Comparison of ENCODE assay signal across 35 cellular contexts in genomic region chr12:124160102-124160501, GRCh38.
DNase-seq lines count a peak whose midpoint lies in the region; ATAC-seq, FAIRE-seq and TF ChIP-seq lines count a peak whose summit lies in the region.
"Had no signal": no experiment of that assay in that cellular context is flagged by ENCODE, and none has a peak within 500 bp of the region (broad histone marks: within the 10 kb centered on the region; RNA-seq: fewer than 3 reads in every experiment).

No MANE protein-coding gene starts in this region.

- H3K79me2 ChIP-seq in astrocyte (ENCODE audit: insufficient read depth, low read length): no peaks in the 10 kb centered on the region

- no peak overlapping the region for H2AK5ac ChIP-seq in neuronal stem cell (ENCODE audit: low read depth, low read length)

- H3K9me3 Mint-ChIP-seq in Caco-2 (ENCODE audit: unreplicated experiment) (peaks cover 19% of the 10 kb centered on the region), astrocyte (ENCODE audit: unreplicated experiment) (peaks cover 13% of the 10 kb centered on the region)
- H3K9me3 Mint-ChIP-seq: activated naive CD4-positive, alpha-beta T cell treated with anti-CD3 and anti-CD28 coated beads, Interleukin-2, amount 50 U/mL, for 24 hours; activated T-helper 17 cell treated with anti-CD3 and anti-CD28 coated beads, Interleukin-2, amount 50 U/mL, for 72 hours; T-helper 1 cell treated with Interleukin-12 subunit alpha and Interleukin-12 subunit beta and Interleukin-4 antibody, amounts not matched to agents 30 μg/mL and 1 μg/mL, for 36 hours had no signal

- no peak for ATAC-seq in GM19395 (IDR thresholded peaks at IDR 0.05; ENCODE audit: unreplicated experiment)
- ATAC-seq: A549; activated T-helper 17 cell treated with anti-CD3 and anti-CD28 coated beads, Interleukin-2, amount 50 U/mL, for 72 hours; gastrocnemius medialis; K562; left lung; right lobe of liver; stimulated activated memory B cell treated with anti-CD40 and anti-IgM and Interleukin-4, amounts not matched to agents 10 μg/mL and 1 μg/mL and 100 μg/mL, for 72 hours had no signal

- no peak for TF ChIP-seq CTCF in Caco-2 (IDR thresholded peaks at IDR 0.05; ENCODE audit: insufficient read depth in 1 of 2, low read depth in 1 of 2, low read length in 1 of 2, severe bottlenecking in 1 of 2, unreplicated experiment in 1 of 2)
- no peak for TF ChIP-seq CTCF in astrocyte (IDR thresholded peaks at IDR 0.05; ENCODE audit: insufficient read depth, low read depth, low read length)

- H3K9me3 ChIP-seq in Caco-2 (0 out of 2 replicates have a peak, but pooled peaks cover under 1% of the 10 kb centered on the region), astrocyte (ENCODE audit: insufficient read depth, low read depth, low read length) (no peaks in the 10 kb centered on the region), neuronal stem cell (replicated peaks in 1 of 2; ENCODE audit: control insufficient read depth in 2 of 2, insufficient read depth in 1 of 2, low read depth in 1 of 2, low read length in 2 of 2) (peaks cover 0 to 7% of the 10 kb centered on the region in 2 donors)
- H3K9me3 ChIP-seq: BE2C, esophagus squamous epithelium, gastrocnemius medialis, left lung, right lobe of liver, SK-N-SH, uterus had no signal

- no peak overlapping the region for H3K18ac ChIP-seq in neuronal stem cell (ENCODE audit: low read length)

- H3K36me3 ChIP-seq in Caco-2 (ENCODE audit: control insufficient read depth, insufficient read depth, low read length) (no peaks in the 10 kb centered on the region), astrocyte (ENCODE audit: insufficient read depth, low read length) (no peaks in the 10 kb centered on the region), neuronal stem cell (replicated peaks in 1 of 2; ENCODE audit: control insufficient read depth in 2 of 2, insufficient read depth in 2 of 2, low read length in 2 of 2) (no peaks in the 10 kb centered on the region)
- H3K36me3 ChIP-seq: BE2C, cardiac muscle cell, esophagus squamous epithelium, gastrocnemius medialis, HAP-1, left lung, right lobe of liver, uterus had no signal

- H4K8ac ChIP-seq in neuronal stem cell (ENCODE audit: low read depth, low read length): no peak overlapping the region

- H2AFZ ChIP-seq in astrocyte (ENCODE audit: low read depth, low read length) (no peak overlapping the region), neuronal stem cell (ENCODE audit: low read length) (peak overlapping the region; percentile 68)

- POLR2A ChIA-PET in Caco-2 (lab: Charles Lee): no interaction called here

- H3K27ac Mint-ChIP-seq in Caco-2 (ENCODE audit: unreplicated experiment) (peak overlapping the region; percentile 40), astrocyte (ENCODE audit: unreplicated experiment) (peak overlapping the region; percentile 77)
- H3K27ac Mint-ChIP-seq: activated CD4-positive, alpha-beta memory T cell treated with anti-CD3 and anti-CD28 coated beads, Interleukin-2, amount 10 ng/mL, durations not matched to agents 7 days and 5 days; activated naive CD4-positive, alpha-beta T cell treated with anti-CD3 and anti-CD28 coated beads, Interleukin-2, amount 50 U/mL, for 24 hours; activated T-helper 17 cell treated with anti-CD3 and anti-CD28 coated beads, Interleukin-2, amount 50 U/mL, for 72 hours; dendritic cell treated with granulocyte-macrophage colony-stimulating factor and Interleukin-4, amounts not matched to agents 40 ng/mL and 50 ng/mL, for 4 days; stimulated activated memory B cell treated with anti-CD40 and anti-IgM and Interleukin-4, amounts not matched to agents 10 μg/mL and 1 μg/mL and 100 μg/mL, for 72 hours; T-helper 1 cell treated with Interleukin-12 subunit alpha and Interleukin-12 subunit beta and Interleukin-4 antibody, amounts not matched to agents 30 μg/mL and 1 μg/mL, for 36 hours had no signal

- H4K20me1 ChIP-seq in astrocyte (ENCODE audit: insufficient read depth, low read length): no peaks in the 10 kb centered on the region

- no peak overlapping the region for H2BK15ac ChIP-seq in neuronal stem cell (ENCODE audit: low read length)

- H2BK12ac ChIP-seq in neuronal stem cell (ENCODE audit: low read length): no peak overlapping the region

- H3K4me1 Mint-ChIP-seq in Caco-2 (ENCODE audit: low read depth, unreplicated experiment) (peaks cover 29% of the 10 kb centered on the region), astrocyte (ENCODE audit: low read depth, unreplicated experiment) (peaks cover 16% of the 10 kb centered on the region)
- H3K4me1 Mint-ChIP-seq: activated CD4-positive, alpha-beta memory T cell treated with anti-CD3 and anti-CD28 coated beads, Interleukin-2, amount 10 ng/mL, durations not matched to agents 7 days and 5 days; activated naive CD4-positive, alpha-beta T cell treated with anti-CD3 and anti-CD28 coated beads, Interleukin-2, amount 50 U/mL, for 24 hours; activated T-helper 17 cell treated with anti-CD3 and anti-CD28 coated beads, Interleukin-2, amount 50 U/mL, for 72 hours; stimulated activated memory B cell treated with anti-CD40 and anti-IgM and Interleukin-4, amounts not matched to agents 10 μg/mL and 1 μg/mL and 100 μg/mL, for 72 hours had no signal

- no peak overlapping the region for H3K9ac ChIP-seq in astrocyte (ENCODE audit: low read length)
- H3K9ac ChIP-seq in neuronal stem cell (ENCODE audit: low read depth, low read length, poor library complexity): no peak overlapping the region
- H3K9ac ChIP-seq: SK-N-SH had no signal

- H3K4me3 Mint-ChIP-seq in Caco-2 (ENCODE audit: unreplicated experiment): no peak overlapping the region
- no peak overlapping the region for H3K4me3 Mint-ChIP-seq in astrocyte (ENCODE audit: unreplicated experiment)
- H3K4me3 Mint-ChIP-seq: activated CD4-positive, alpha-beta memory T cell treated with anti-CD3 and anti-CD28 coated beads, Interleukin-2, amount 10 ng/mL, durations not matched to agents 7 days and 5 days; activated naive CD4-positive, alpha-beta T cell treated with anti-CD3 and anti-CD28 coated beads, Interleukin-2, amount 50 U/mL, for 24 hours; activated T-helper 17 cell treated with anti-CD3 and anti-CD28 coated beads, Interleukin-2, amount 50 U/mL, for 72 hours; dendritic cell treated with granulocyte-macrophage colony-stimulating factor and Interleukin-4, amounts not matched to agents 40 ng/mL and 50 ng/mL, for 4 days; stimulated activated memory B cell treated with anti-CD40 and anti-IgM and Interleukin-4, amounts not matched to agents 10 μg/mL and 1 μg/mL and 100 μg/mL, for 72 hours; T-helper 1 cell treated with Interleukin-12 subunit alpha and Interleukin-12 subunit beta and Interleukin-4 antibody, amounts not matched to agents 30 μg/mL and 1 μg/mL, for 36 hours had no signal

- no peak overlapping the region for H2BK5ac ChIP-seq in neuronal stem cell (ENCODE audit: low read length)

- WGBS in neuronal stem cell (ENCODE audit: extremely low coverage in 2 of 2, insufficient read length in 2 of 2, insufficient replicate concordance in 1 of 2), 2 donors: no CpG with 5 or more reads among the region's 8 CpGs

- H3K4me1 ChIP-seq in Caco-2: peaks cover 20% of the 10 kb centered on the region
- no peaks in the 10 kb centered on the region for H3K4me1 ChIP-seq in astrocyte (ENCODE audit: insufficient read depth, low read length)
- peaks cover 8 to 11% of the 10 kb centered on the region in 2 donors for H3K4me1 ChIP-seq in neuronal stem cell (ENCODE audit: control insufficient read depth in 2 of 2, insufficient read depth in 1 of 2, low read depth in 1 of 2, low read length in 2 of 2)
- H3K4me1 ChIP-seq: A549, BE2C, esophagus squamous epithelium, HAP-1, left lung, right lobe of liver, uterus had no signal

- H3K23ac ChIP-seq in neuronal stem cell (ENCODE audit: low read depth, low read length, poor library complexity): no peak overlapping the region

- CTCF ChIA-PET in Caco-2 (lab: Charles Lee): interaction anchor here (1.1 kb wide), 1 partner anchor 12 kb away, joined by 3 read pairs; no protein-coding TSS in a partner anchor

- no peak for FAIRE-seq in astrocyte (lab: Jason Lieb, UNC)
- FAIRE-seq: A549, HTR-8/SVneo, K562 had no signal

- intact Hi-C loops in Caco-2 (cut with micrococcal nuclease; ENCODE audit: unreplicated experiment): no loop called here

- H3K4me3 ChIP-seq in Caco-2 (ENCODE audit: low read depth, low read length) (no peak overlapping the region), astrocyte (ENCODE audit: insufficient read depth, low read depth, low read length) (no peak overlapping the region), neuronal stem cell (ENCODE audit: low read length in 2 of 2) (no peak overlapping the region)
- H3K4me3 ChIP-seq: A549, cardiac muscle cell, esophagus squamous epithelium, gastrocnemius medialis, HAP-1, K562, left lung, right lobe of liver, uterus had no signal

- no TSS peak for BruUV-seq in Caco-2 (replicated peaks; lab: Mats Ljungman, UMichigan)

- DNase-seq in Caco-2 (no peak), astrocyte (ENCODE audit: low read depth) (peak; percentile 6), islet precursor cell (peak; percentile 64), neuronal stem cell (ENCODE audit: low spot score) (no peak), G401 (ENCODE audit: low spot score) (no peak), retina (no peak), NCI-H1105 (lab: John Stamatoyannopoulos, UW) (no peak)
- DNase-seq: activated CD4-positive, alpha-beta memory T cell treated with anti-CD3 and anti-CD28 coated beads, Interleukin-2, amount 10 ng/mL, durations not matched to agents 7 days and 5 days; activated CD4-positive, alpha-beta T cell treated with anti-CD3 and anti-CD28 coated beads for 1 hour; activated CD8-positive, alpha-beta memory T cell treated with anti-CD3 and anti-CD28 coated beads, Interleukin-2, amount 50 U/mL, for 48 hours; BE2C; esophagus squamous epithelium; gastrocnemius medialis; GF-D8; hippocampal formation; left lung; NCI-H1417 treated with DMSO at 0.1 percent for 48 hours; NCI-H2107; NCI-H446; NCI-H774; right lobe of liver; stimulated activated CD4-positive, alpha-beta T cell treated with anti-CD3 and anti-CD28 coated beads, Interleukin-4, amount 100 ng/mL, for 4 hours; uterus had no signal

- no peaks in the 10 kb centered on the region for H3K27me3 Mint-ChIP-seq in Caco-2 (ENCODE audit: insufficient read depth, unreplicated experiment)
- peaks cover 19% of the 10 kb centered on the region for H3K27me3 Mint-ChIP-seq in astrocyte (ENCODE audit: low read depth, unreplicated experiment)

- H3K36me3 Mint-ChIP-seq in Caco-2 (ENCODE audit: insufficient read depth, unreplicated experiment) (no peaks in the 10 kb centered on the region), astrocyte (ENCODE audit: low read depth, unreplicated experiment) (no peaks in the 10 kb centered on the region)
- H3K36me3 Mint-ChIP-seq: activated naive CD4-positive, alpha-beta T cell treated with anti-CD3 and anti-CD28 coated beads, Interleukin-2, amount 50 U/mL, for 24 hours; stimulated activated memory B cell treated with anti-CD40 and anti-IgM and Interleukin-4, amounts not matched to agents 10 μg/mL and 1 μg/mL and 100 μg/mL, for 72 hours had no signal

- H3K4me2 ChIP-seq in astrocyte (ENCODE audit: low read length) (no peak overlapping the region), neuronal stem cell (ENCODE audit: insufficient read depth, low read length, poor library complexity, severe bottlenecking) (no peak overlapping the region)
- H3K4me2 ChIP-seq: A549, SK-N-SH had no signal

- H3K79me1 ChIP-seq in neuronal stem cell (ENCODE audit: low read depth, low read length): no peaks in the 10 kb centered on the region

- in situ Hi-C loops in G401 (cut with HindIII; ENCODE audit: low sequenced_read_pairs): no loop called here

- H3K27me3 ChIP-seq in Caco-2 (replicated peaks; ENCODE audit: control insufficient read depth, insufficient read depth, low read length) (no peaks in the 10 kb centered on the region), astrocyte (ENCODE audit: insufficient read depth, low read length) (peaks cover 9% of the 10 kb centered on the region), neuronal stem cell (ENCODE audit: control insufficient read depth in 3 of 3, insufficient read depth in 3 of 3, low read depth in 1 of 3, low read length in 3 of 3) (no peaks in the 10 kb centered on the region)
- H3K27me3 ChIP-seq: BE2C, cardiac muscle cell, gastrocnemius medialis, left lung, right lobe of liver, uterus had no signal

- H3K14ac ChIP-seq in neuronal stem cell (ENCODE audit: low read length): no peak overlapping the region

- H3K4ac ChIP-seq in neuronal stem cell (ENCODE audit: low read length): no peak overlapping the region

- no peak overlapping the region for H4K91ac ChIP-seq in neuronal stem cell (ENCODE audit: low read depth, low read length, poor library complexity)

- no peak overlapping the region for H2BK120ac ChIP-seq in neuronal stem cell (ENCODE audit: low read depth, low read length)

- H3K27ac ChIP-seq in astrocyte (ENCODE audit: low read depth, low read length) (no peak overlapping the region), neuronal stem cell (replicated peaks; ENCODE audit: low read length) (peak overlapping the region; percentile 5)
- H3K27ac ChIP-seq: A549, cardiac muscle cell, esophagus squamous epithelium, gastrocnemius medialis, left lung, right lobe of liver, uterus had no signal

Comparison
In these comparisons a context has a peak if more than half of its experiments do, and no peak if none do; other contexts are left out.
1. DNase-seq: peak in astrocyte (single experiment) and islet precursor cell (single experiment); none in Caco-2 (0 of 2), neuronal stem cell (single experiment), G401 (single experiment), retina (single experiment) and NCI-H1105 (single experiment).